18 cellular contexts compared by ENCODE assay signal in the genomic region with DNA sequence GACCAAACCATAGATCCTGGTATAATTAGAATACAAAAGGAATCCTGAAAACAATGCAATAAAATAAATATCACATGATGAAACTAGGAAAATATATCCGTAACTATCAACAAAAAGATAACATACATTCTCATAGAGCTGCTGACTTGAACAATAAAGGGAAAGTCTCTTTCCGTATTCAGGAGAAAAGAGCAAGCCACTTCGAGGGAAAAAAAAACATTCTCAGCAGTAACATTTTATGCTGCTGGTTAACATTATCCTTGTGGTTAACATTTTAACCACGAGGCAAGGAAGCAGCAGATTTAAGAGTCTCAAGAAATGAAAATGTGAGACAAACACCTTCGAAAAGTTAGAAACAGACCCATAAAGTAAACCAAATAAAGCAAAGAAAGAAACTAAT. TPM values are rescaled to one million over a fixed set of nuclear protein-coding genes. Genes with fewer than 3 reads are reported as not detected.
DNase-seq lines count a peak whose midpoint lies in the region; ATAC-seq and TF ChIP-seq lines count a peak whose summit lies in the region.
"Had no signal": no experiment of that assay in that cellular context is flagged by ENCODE, and none has a peak within 500 bp of the region (broad histone marks: within the 10 kb centered on the region; RNA-seq: fewer than 3 reads in every experiment).

No MANE protein-coding gene starts in this region.

- no peaks in the 10 kb centered on the region for H3K27me3 Mint-ChIP-seq in activated CD4-positive, alpha-beta T cell treated with anti-CD3 and anti-CD28 coated beads for 36 hours
- H3K27me3 Mint-ChIP-seq: activated CD4-positive, alpha-beta T cell treated with anti-CD3 and anti-CD28 coated beads, Interleukin-2, amount 10 ng/mL, durations not matched to agents 24 days and 14 days had no signal

- no peaks in the 10 kb centered on the region for H3K4me1 Mint-ChIP-seq in activated CD4-positive, alpha-beta T cell treated with anti-CD3 and anti-CD28 coated beads for 36 hours
- H3K4me1 Mint-ChIP-seq: activated CD4-positive, alpha-beta T cell treated with anti-CD3 and anti-CD28 coated beads, Interleukin-2, amount 10 ng/mL, durations not matched to agents 24 days and 14 days had no signal

- CTCF ChIA-PET in activated CD4-positive, alpha-beta T cell treated with anti-CD3 and anti-CD28 coated beads for 36 hours (lab: Charles Lee) = no interaction called here

- no peak overlapping the region for H3K4me3 Mint-ChIP-seq in activated CD4-positive, alpha-beta T cell treated with anti-CD3 and anti-CD28 coated beads for 36 hours
- H3K4me3 Mint-ChIP-seq: activated CD4-positive, alpha-beta T cell treated with anti-CD3 and anti-CD28 coated beads, Interleukin-2, amount 10 ng/mL, durations not matched to agents 24 days and 14 days had no signal

- POLR2A ChIA-PET in activated CD4-positive, alpha-beta T cell treated with anti-CD3 and anti-CD28 coated beads for 36 hours (lab: Charles Lee) = no interaction called here

- no peaks in the 10 kb centered on the region for H3K79me2 ChIP-seq in MM.1S (ENCODE audit: low read length)

- H3K4me3 ChIP-seq in AG10803 (ENCODE audit: low read length) = no peak overlapping the region
- no peak overlapping the region for H3K4me3 ChIP-seq in MM.1S (ENCODE audit: low read length)
- no peak overlapping the region for H3K4me3 ChIP-seq in choroid plexus epithelial cell (ENCODE audit: low read depth, low read length)
- H3K4me3 ChIP-seq: colonic mucosa, Peyer's patch had no signal

- no peaks in the 10 kb centered on the region for H3K27me3 ChIP-seq in MM.1S (replicated peaks; ENCODE audit: insufficient read depth, low read length)
- H3K27me3 ChIP-seq: colonic mucosa, foreskin keratinocyte, Peyer's patch had no signal

- no peak overlapping the region for H3K27ac Mint-ChIP-seq in activated CD4-positive, alpha-beta T cell treated with anti-CD3 and anti-CD28 coated beads for 36 hours
- H3K27ac Mint-ChIP-seq: activated CD4-positive, alpha-beta T cell treated with anti-CD3 and anti-CD28 coated beads, Interleukin-2, amount 10 ng/mL, durations not matched to agents 24 days and 14 days had no signal

- peak overlapping the region; percentile 16; the same call in 1 of the 2 replicates for H3K4me2 ChIP-seq in MM.1S (ENCODE audit: low read depth, low read length)

- no peaks in the 10 kb centered on the region for H3F3A ChIP-seq in MM.1S (ENCODE audit: insufficient read depth, low read length)

- H3K36me3 Mint-ChIP-seq in activated CD4-positive, alpha-beta T cell treated with anti-CD3 and anti-CD28 coated beads for 36 hours (ENCODE audit: low read depth) = no peaks in the 10 kb centered on the region

- H3K9ac ChIP-seq in MM.1S (ENCODE audit: low read length) = no peak overlapping the region

- ATAC-seq in activated CD4-positive, alpha-beta T cell treated with anti-CD3 and anti-CD28 coated beads for 36 hours = no peak
- ATAC-seq in GM21717 (IDR thresholded peaks at IDR 0.05; ENCODE audit: unreplicated experiment) = no peak
- ATAC-seq: foreskin keratinocyte had no signal

- no peak overlapping the region for H2AFZ ChIP-seq in MM.1S (ENCODE audit: low read length)

- H3K36me3 ChIP-seq in MM.1S (replicated peaks; ENCODE audit: insufficient read depth, low read length) = no peaks in the 10 kb centered on the region
- H3K36me3 ChIP-seq: colonic mucosa, Peyer's patch had no signal

- H3K27ac ChIP-seq in MM.1S (ENCODE audit: low read length) = no peak overlapping the region
- H3K27ac ChIP-seq: colonic mucosa, foreskin keratinocyte, HL-60, Peyer's patch had no signal

- intact Hi-C loops in activated CD4-positive, alpha-beta T cell treated with anti-CD3 and anti-CD28 coated beads for 36 hours (cut with DNase I, micrococcal nuclease) = no loop called here

- H3K9me2 ChIP-seq in MM.1S (replicated peaks; ENCODE audit: insufficient read depth, low read length) = no peaks in the 10 kb centered on the region

- no peaks in the 10 kb centered on the region for H3K9me3 ChIP-seq in MM.1S (replicated peaks; ENCODE audit: insufficient read depth, low read length)
- H3K9me3 ChIP-seq: colonic mucosa, Peyer's patch had no signal

- H4K20me1 ChIP-seq in MM.1S (ENCODE audit: insufficient read depth, low read length) = no peaks in the 10 kb centered on the region

- peaks cover 8% of the 10 kb centered on the region for H3K4me1 ChIP-seq in MM.1S (ENCODE audit: low read length)
- H3K4me1 ChIP-seq: colonic mucosa, Peyer's patch had no signal

- no peak for TF ChIP-seq CTCF in AG10803 (conservative IDR thresholded peaks at IDR 0.05; ENCODE audit: low read length)
- no peak for TF ChIP-seq CTCF in MM.1S (IDR thresholded peaks at IDR 0.05; ENCODE audit: low read length)
- TF ChIP-seq CTCF in choroid plexus epithelial cell (conservative IDR thresholded peaks at IDR 0.05; ENCODE audit: low read depth, low read length) = no peak

- DNase-seq in AG10803 (ENCODE audit: low read depth) (peak; percentile 55), MM.1S (no peak), choroid plexus epithelial cell (ENCODE audit: low read depth) (peak; percentile 64), lung microvascular endothelial cell (ENCODE audit: low read depth in 2 of 2) (peak; percentile 4 to 89), MV-4-11 (lab: John Stamatoyannopoulos, UW) (no peak)
- no peak for DNase-seq in activated CD4-positive, alpha-beta T cell treated with anti-CD3 and anti-CD28 coated beads for 36 hours
- no peak for DNase-seq in stimulated activated CD4-positive, alpha-beta T cell treated with anti-CD3 and anti-CD28 coated beads, Interleukin-2, amount 100 ng/mL, for 24 hours
- DNase-seq: activated CD4-positive, alpha-beta T cell treated with anti-CD3 and anti-CD28 coated beads, Interleukin-2, amount 10 ng/mL, durations not matched to agents 24 days and 14 days; activated T-cell treated with anti-CD3 and anti-CD28 coated beads, Interleukin-2, amount 50 U/mL, for 1 hour; colonic mucosa; midbrain; NCI-H1694 treated with DMSO at 0.1 percent for 48 hours; NCI-H524; Peyer's patch had no signal

- no peaks in the 10 kb centered on the region for H3K9me3 Mint-ChIP-seq in activated CD4-positive, alpha-beta T cell treated with anti-CD3 and anti-CD28 coated beads for 36 hours (ENCODE audit: low read depth)
- H3K9me3 Mint-ChIP-seq: activated CD4-positive, alpha-beta T cell treated with anti-CD3 and anti-CD28 coated beads, Interleukin-2, amount 10 ng/mL, durations not matched to agents 24 days and 14 days had no signal

RNA-seq across cellular contexts. Expression of a gene that starts 25.8 kb away (rescaled TPM):
- 12.9 and 16.5 TPM in 2 replicates for total RNA-seq in lung microvascular endothelial cell
- not detected for total RNA-seq in activated CD4-positive, alpha-beta T cell treated with anti-CD3 and anti-CD28 coated beads for 36 hours
- total RNA-seq: activated CD4-positive, alpha-beta T cell treated with anti-CD3 and anti-CD28 coated beads, Interleukin-2, amount 10 ng/mL, durations not matched to agents 24 days and 14 days; T-helper 2 cell treated with Interferon-gamma antibody and Interleukin-4, amounts not matched to agents 100 ng/mL and 5 ng/mL, for 36 hours had no signal

Comparison
In these comparisons a context has a peak if more than half of its experiments do, and no peak if none do; other contexts are left out.
1. DNase-seq: peak in AG10803 (single experiment), choroid plexus epithelial cell (single experiment) and lung microvascular endothelial cell (2 of 2); none in MM.1S (single experiment), activated CD4-positive, alpha-beta T cell treated with anti-CD3 and anti-CD28 coated beads for 36 hours (single experiment), MV-4-11 (single experiment) and stimulated activated CD4-positive, alpha-beta T cell treated with anti-CD3 and anti-CD28 coated beads, Interleukin-2, amount 100 ng/mL, for 24 hours (0 of 2).
2. RNA of a gene that starts 25.8 kb away (total RNA-seq): 12.9 to 16.5 TPM in lung microvascular endothelial cell; not detected in activated CD4-positive, alpha-beta T cell treated with anti-CD3 and anti-CD28 coated beads for 36 hours; every median in the first group is over 10 times any median in the second.